Comparison of ENCODE assay signal across 24 cellular contexts in genomic region chr3:138974467-138974866, GRCh38. TPM values are rescaled to one million over a fixed set of nuclear protein-coding genes. Genes with fewer than 3 reads are reported as not detected.
DNase-seq lines count a peak whose midpoint lies in the region; ATAC-seq and TF ChIP-seq lines count a peak whose summit lies in the region.
"Had no signal": no experiment of that assay in that cellular context is flagged by ENCODE, and none has a peak within 500 bp of the region (broad histone marks: within the 10 kb centered on the region; RNA-seq: fewer than 3 reads in every experiment).

No MANE protein-coding gene starts in this region.

- H3K27me3 Mint-ChIP-seq in stimulated activated memory B cell treated with anti-CD40 and anti-IgM and Interleukin-4, amounts not matched to agents 10 μg/mL and 1 μg/mL and 100 μg/mL, for 72 hours: peaks cover 23% of the 10 kb centered on the region

- H3K36me3 ChIP-seq in HCT116 (ENCODE audit: control insufficient read depth in 1 of 2, insufficient read depth in 2 of 2, low read length in 2 of 2) (no peaks in the 10 kb centered on the region), stomach (no peaks in the 10 kb centered on the region)
- H3K36me3 ChIP-seq: gastroesophageal sphincter, left lung, neutrophil, transverse colon had no signal

- no peak for TF ChIP-seq POLR2A in HCT116 (IDR thresholded peaks at IDR 0.05; ENCODE audit: borderline replicate concordance, extremely low read depth, insufficient read depth, insufficient read length)
- no peak for TF ChIP-seq POLR2A in stomach (IDR thresholded peaks at IDR 0.05)

- no peak overlapping the region for H3K27ac Mint-ChIP-seq in stimulated activated memory B cell treated with anti-CD40 and anti-IgM and Interleukin-4, amounts not matched to agents 10 μg/mL and 1 μg/mL and 100 μg/mL, for 72 hours
- H3K27ac Mint-ChIP-seq: CD4-positive, alpha-beta T cell had no signal

- H3K4me2 ChIP-seq in HCT116 (ENCODE audit: low read length): no peak overlapping the region

- H3K4me1 ChIP-seq in HCT116 (ENCODE audit: control insufficient read depth in 1 of 2, insufficient read depth in 2 of 2, low read length in 2 of 2) (peaks cover 0 to 8% of the 10 kb centered on the region in 2 experiments; a peak in 2 of 4 replicates), stomach (peaks cover 0 to 3% (median 0%) of the 10 kb centered on the region in 4 donors)
- H3K4me1 ChIP-seq: left lung, transverse colon had no signal

- H3K27me3 ChIP-seq in HCT116 (ENCODE audit: insufficient read depth, low read length) (no peaks in the 10 kb centered on the region), stomach (peaks cover 0 to 18% (median 5%) of the 10 kb centered on the region in 3 donors)

- TF ChIP-seq RAD21 in HCT116 (IDR thresholded peaks at IDR 0.05; ENCODE audit: low read depth): no peak

- H3K9me2 ChIP-seq in HCT116 (ENCODE audit: insufficient read depth): no peaks in the 10 kb centered on the region

- H3K36me3 Mint-ChIP-seq in stimulated activated memory B cell treated with anti-CD40 and anti-IgM and Interleukin-4, amounts not matched to agents 10 μg/mL and 1 μg/mL and 100 μg/mL, for 72 hours: no peaks in the 10 kb centered on the region

- no peak overlapping the region for H3K27ac ChIP-seq in HCT116 (ENCODE audit: low read depth, low read length)
- no peak overlapping the region for H3K27ac ChIP-seq in epithelial cell of prostate
- no peak overlapping the region for H3K27ac ChIP-seq in stomach
- H3K27ac ChIP-seq: gastroesophageal sphincter, HL-60, left lung, neutrophil, transverse colon had no signal

- peak; percentile 37 for DNase-seq in A172 (ENCODE audit: low spot score)
- no peak for DNase-seq in HCT116 (ENCODE audit: low read depth, low spot score)
- peak; percentile 38 for DNase-seq in RKO (ENCODE audit: low spot score)
- DNase-seq in epithelial cell of prostate (ENCODE audit: low read depth, low spot score): peak; percentile 6
- DNase-seq in NCI-H345 (lab: John Stamatoyannopoulos, UW): no peak
- no peak for DNase-seq in activated gamma-delta T cell treated with Interleukin-2 at 50 U/mL for 16 hours
- no peak for DNase-seq in stomach
- DNase-seq: activated CD4-positive, alpha-beta T cell treated with anti-CD3 and anti-CD28 coated beads, Interleukin-2, amount 50 U/mL, for 4 hours; activated naive CD4-positive, alpha-beta T cell treated with Interleukin-2 at 50 U/mL for 16 hours; CD4-positive, alpha-beta T cell; DMS79; KG1; left lung; NCI-H146; right cardiac atrium; stimulated activated naive CD4-positive, alpha-beta T cell; transverse colon had no signal

- POLR2A ChIA-PET in HCT116 (lab: Charles Lee): interaction anchor here (0.8 kb wide), 1 partner anchor 21 kb away, joined by 5 read pairs; no protein-coding TSS in a partner anchor

- TF ChIP-seq CTCF in HCT116 (IDR thresholded peaks at IDR 0.05 in 2 of 3, conservative IDR thresholded peaks at IDR 0.05 in 1 of 3; ENCODE audit: borderline replicate concordance in 1 of 3, insufficient read depth in 1 of 3, low read depth in 2 of 3, low read length in 2 of 3) (no peak), stomach (IDR thresholded peaks at IDR 0.05) (no peak)

- H4K20me1 ChIP-seq in HCT116 (ENCODE audit: insufficient read depth): no peaks in the 10 kb centered on the region

- CTCF ChIA-PET in HCT116 (lab: Charles Lee): interaction anchor here (1.2 kb wide), 1 partner anchor 59 kb away, joined by 5 read pairs; no protein-coding TSS in a partner anchor

- intact Hi-C loops in HCT116 (cut with micrococcal nuclease): no loop called here
- intact Hi-C loops in stomach (cut with DNase I; ENCODE audit: low total_unique reads): no loop called here

- no peak for TF ChIP-seq EP300 in stomach (IDR thresholded peaks at IDR 0.05)

- H3K4me1 Mint-ChIP-seq in stimulated activated memory B cell treated with anti-CD40 and anti-IgM and Interleukin-4, amounts not matched to agents 10 μg/mL and 1 μg/mL and 100 μg/mL, for 72 hours: no peaks in the 10 kb centered on the region

- no TSS peak for BruUV-seq in HCT116 (replicated peaks; lab: Mats Ljungman, UMichigan)

- no peaks in the 10 kb centered on the region for H3K79me2 ChIP-seq in HCT116 (ENCODE audit: insufficient read depth, low read length)

- 73 to 81% (median 77%) methylated on average over 5 of the region's 5 CpGs for WGBS in stomach, 5 donors

- no peak overlapping the region for H3K9ac ChIP-seq in HCT116 (ENCODE audit: low read length)

- no peak for ATAC-seq in HCT116
- ATAC-seq in stimulated activated memory B cell treated with anti-CD40 and anti-IgM and Interleukin-4, amounts not matched to agents 10 μg/mL and 1 μg/mL and 100 μg/mL, for 72 hours: no peak
- ATAC-seq: gastroesophageal sphincter, left lung, Panc1, right cardiac atrium had no signal

- H3K9me3 ChIP-seq in HCT116 (ENCODE audit: control insufficient read depth in 1 of 2, insufficient read depth in 1 of 2, low read depth in 1 of 2, low read length in 2 of 2) (no peaks in the 10 kb centered on the region), stomach (no peaks in the 10 kb centered on the region)
- H3K9me3 ChIP-seq: gastroesophageal sphincter, left lung, neutrophil, transverse colon had no signal

- RAD21 ChIA-PET in HCT116 (lab: Charles Lee; ENCODE audit: low non-redundant PET in 1 of 2, low total read pairs in 2 of 2, uncharacterized antibody in 2 of 2, unreplicated experiment in 2 of 2): no interaction called here

- no peak overlapping the region for H3K4me3 Mint-ChIP-seq in stimulated activated memory B cell treated with anti-CD40 and anti-IgM and Interleukin-4, amounts not matched to agents 10 μg/mL and 1 μg/mL and 100 μg/mL, for 72 hours
- H3K4me3 Mint-ChIP-seq: CD4-positive, alpha-beta T cell had no signal

- H3K9me3 Mint-ChIP-seq in stimulated activated memory B cell treated with anti-CD40 and anti-IgM and Interleukin-4, amounts not matched to agents 10 μg/mL and 1 μg/mL and 100 μg/mL, for 72 hours: no peaks in the 10 kb centered on the region
- H3K9me3 Mint-ChIP-seq: CD4-positive, alpha-beta T cell had no signal

- H2AFZ ChIP-seq in HCT116 (ENCODE audit: low read depth, low read length, poor library complexity, severe bottlenecking): no peak overlapping the region

- H3K4me3 ChIP-seq in HCT116 (replicated peaks in 1 of 2; ENCODE audit: low read depth in 1 of 2, low read length in 2 of 2) (no peak overlapping the region), stomach (no peak overlapping the region)
- H3K4me3 ChIP-seq: gastroesophageal sphincter, left lung, transverse colon had no signal

TF ChIP-seq in HCT116, 20 proteins besides CTCF, POLR2A, EP300 and RAD21:
- TF ChIP-seq FOSL1 (IDR thresholded peaks at IDR 0.05; ENCODE audit: low read depth): 0 out of 2 replicates have a peak, but pooled peaks have one; percentile 7
- no peak for TF ChIP-seq ELF1 (IDR thresholded peaks at IDR 0.05; ENCODE audit: borderline replicate concordance, low read depth)

RNA-seq across cellular contexts. Expression of gene FOXL2NB, which starts 27.4 kb away (rescaled TPM):
- 2.3 and 2.6 TPM in 2 replicates for total RNA-seq in A172 (2014; rRNA removed; shearing (Covaris generic))
- total RNA-seq in HCT116 (2021; ENCODE audit: unreplicated experiment) (0.93 TPM), stomach (not detected)
- polyA plus RNA-seq in HCT116 (2012): 0.06 and 0.27 TPM in 2 replicates
- under 1 TPM in 1 of 3 donors, not detected in 2; 0.03 TPM for polyA plus RNA-seq in stomach
- total RNA-seq: aorta; CD4-positive, alpha-beta T cell; left lung; right cardiac atrium; transverse colon had no signal
- polyA plus RNA-seq: aorta, right cardiac atrium had no signal

RNA-seq across cellular contexts. Expression of gene FOXL2, which starts 27.5 kb away (rescaled TPM):
- 1.2 and 1.9 TPM in 2 replicates for total RNA-seq in A172 (2014; rRNA removed; shearing (Covaris generic))
- total RNA-seq in HCT116 (2021; ENCODE audit: unreplicated experiment): not detected
- 0.07 TPM in 1 of 2 replicates, not detected in the other for polyA plus RNA-seq in HCT116 (2012)
- total RNA-seq in stomach: not detected
- not detected for polyA plus RNA-seq in stomach
- total RNA-seq: aorta; CD4-positive, alpha-beta T cell; gastroesophageal sphincter; left lung; right cardiac atrium; transverse colon had no signal
- polyA plus RNA-seq: aorta, right cardiac atrium had no signal

RNA-seq across cellular contexts. Expression of gene PRR23A, which starts 31.6 kb away (rescaled TPM):
- total RNA-seq in A172 (2014; rRNA removed; shearing (Covaris generic)): not detected in 2 replicates
- total RNA-seq in HCT116 (2021; ENCODE audit: unreplicated experiment) (not detected), stomach (not detected)
- polyA plus RNA-seq in HCT116 (2012): not detected in 2 replicates
- not detected for polyA plus RNA-seq in stomach
- total RNA-seq: aorta; CD4-positive, alpha-beta T cell; gastroesophageal sphincter; H4; left lung; right cardiac atrium; transverse colon had no signal
- polyA plus RNA-seq: aorta, right cardiac atrium had no signal

RNA-seq across cellular contexts. Expression of gene PRR23B, which starts 46.3 kb away (rescaled TPM):
- not detected in 2 replicates for total RNA-seq in A172 (2014; rRNA removed; shearing (Covaris generic))
- total RNA-seq in HCT116 (2021; ENCODE audit: unreplicated experiment): not detected
- not detected in 2 replicates for polyA plus RNA-seq in HCT116 (2012)
- not detected for total RNA-seq in stomach
- not detected for polyA plus RNA-seq in stomach
- total RNA-seq: aorta; CD4-positive, alpha-beta T cell; gastroesophageal sphincter; H4; left lung; right cardiac atrium; transverse colon had no signal
- polyA plus RNA-seq: right cardiac atrium had no signal

Comparison
In these comparisons a context has a peak if more than half of its experiments do, and no peak if none do; other contexts are left out.
1. DNase-seq: peak in A172 (single experiment), RKO (single experiment) and epithelial cell of prostate (single experiment); none in HCT116 (single experiment), NCI-H345 (single experiment), activated gamma-delta T cell treated with Interleukin-2 at 50 U/mL for 16 hours (single experiment) and stomach (single experiment).